Comparison of ENCODE assay signal across 15 cellular contexts in genomic region chr12:21499765-21500164, GRCh38. TPM values are rescaled to one million over a fixed set of nuclear protein-coding genes. Genes with fewer than 3 reads are reported as not detected.
A peak's percentile ranks its signal among the peaks of the same experiment; 100 is the strongest.
DNase-seq lines count a peak whose midpoint lies in the region; ATAC-seq and TF ChIP-seq lines count a peak whose summit lies in the region.
"Had no signal": no experiment of that assay in that cellular context is flagged by ENCODE, and none has a peak within 500 bp of the region (broad histone marks: within the 10 kb centered on the region; RNA-seq: fewer than 3 reads in every experiment).

No MANE protein-coding gene starts in this region.

- CTCF ChIA-PET in PC-9 (lab: Charles Lee), result interaction anchor here (0.6 kb wide), 1 partner anchor 1477 kb away, joined by 3 read pairs; no protein-coding TSS in a partner anchor

- no peak overlapping the region for H3K27ac Mint-ChIP-seq in natural killer cell
- no peak overlapping the region for H3K27ac Mint-ChIP-seq in natural killer cell treated with Interleukin-12 subunit alpha and Interleukin-12 subunit beta and Interleukin-15 and Interleukin-18, amount 100 ng/mL, for 72 hours

- H3K4me3 ChIP-seq in PC-9, result no peak overlapping the region; the same call in 1 of the 2 replicates
- H3K4me3 ChIP-seq in fibroblast of pulmonary artery (replicated peaks; ENCODE audit: low read depth, low read length), result peak overlapping the region; percentile 91

- no peaks in the 10 kb centered on the region for H3K9me2 ChIP-seq in PC-9 (ENCODE audit: insufficient read depth)

- no peaks in the 10 kb centered on the region; the same call in 1 of the 2 replicates for H4K20me1 ChIP-seq in PC-9 (ENCODE audit: insufficient read depth)

- H3K4me1 Mint-ChIP-seq in natural killer cell, result peaks cover 37 to 42% of the 10 kb centered on the region in 2 donors
- H3K4me1 Mint-ChIP-seq in natural killer cell treated with Interleukin-12 subunit alpha and Interleukin-12 subunit beta and Interleukin-15 and Interleukin-18, amount 100 ng/mL, for 72 hours (ENCODE audit: low read depth in 2 of 2), result peaks cover 25 to 28% of the 10 kb centered on the region in 2 donors

- no peak overlapping the region for H2AFZ ChIP-seq in PC-9

- H3K4me1 ChIP-seq in PC-9 (replicated peaks; ENCODE audit: insufficient read depth), result peaks cover 28% of the 10 kb centered on the region

- peak overlapping the region; percentile 28 for H3K4me3 Mint-ChIP-seq in natural killer cell
- H3K4me3 Mint-ChIP-seq in natural killer cell treated with Interleukin-12 subunit alpha and Interleukin-12 subunit beta and Interleukin-15 and Interleukin-18, amount 100 ng/mL, for 72 hours, result no peak overlapping the region

- no peak for ATAC-seq in natural killer cell
- no peak for ATAC-seq in natural killer cell treated with Interleukin-12 subunit alpha and Interleukin-12 subunit beta and Interleukin-15 and Interleukin-18, amount 100 ng/mL, for 72 hours
- no peak for ATAC-seq in HG03378 (IDR thresholded peaks at IDR 0.05; ENCODE audit: unreplicated experiment)

- no peaks in the 10 kb centered on the region for H3K36me3 ChIP-seq in PC-9 (ENCODE audit: low read depth)

- no peaks in the 10 kb centered on the region for H3K27me3 ChIP-seq in PC-9 (ENCODE audit: insufficient read depth, low read depth)

- H3K27me3 Mint-ChIP-seq in natural killer cell (ENCODE audit: low read depth in 2 of 2), result no peaks in the 10 kb centered on the region
- no peaks in the 10 kb centered on the region for H3K27me3 Mint-ChIP-seq in natural killer cell treated with Interleukin-12 subunit alpha and Interleukin-12 subunit beta and Interleukin-15 and Interleukin-18, amount 100 ng/mL, for 72 hours

- no peaks in the 10 kb centered on the region for H3K9me3 Mint-ChIP-seq in natural killer cell
- H3K9me3 Mint-ChIP-seq in natural killer cell treated with Interleukin-12 subunit alpha and Interleukin-12 subunit beta and Interleukin-15 and Interleukin-18, amount 100 ng/mL, for 72 hours, result no peaks in the 10 kb centered on the region

- TF ChIP-seq CTCF in natural killer cell (IDR thresholded peaks at IDR 0.05) (no peak), PC-9 (conservative IDR thresholded peaks at IDR 0.05) (no peak), fibroblast of pulmonary artery (IDR thresholded peaks at IDR 0.05; ENCODE audit: low read length, missing control alignments) (no peak)

- POLR2A ChIA-PET in PC-9 (lab: Charles Lee; ENCODE audit: unreplicated experiment), result no interaction called here

- peak overlapping the region; percentile 91; the same call in 1 of the 2 replicates for H3K4me2 ChIP-seq in PC-9

- DNase-seq in natural killer cell (no peak), PC-9 (no peak), fibroblast of pulmonary artery (ENCODE audit: low read depth) (no peak), NCI-H2029 (lab: John Stamatoyannopoulos, UW) (no peak), T-helper 9 cell (no peak), LoVo (ENCODE audit: low spot score) (no peak)
- no peak for DNase-seq in natural killer cell treated with Interleukin-12 subunit alpha and Interleukin-12 subunit beta and Interleukin-15 and Interleukin-18, amount 100 ng/mL, for 72 hours (ENCODE audit: low spot score)
- DNase-seq: activated CD4-positive, alpha-beta T cell treated with anti-CD3 and anti-CD28 coated beads for 1 hour; activated gamma-delta T cell; C1 segment of cervical spinal cord; GF-D8; NCI-H1436 treated with DMSO at 0.1 percent for 48 hours; stimulated activated CD4-positive, alpha-beta T cell treated with anti-CD3 and anti-CD28 coated beads, Interleukin-2, amount 100 ng/mL, for 48 hours; stimulated activated naive CD4-positive, alpha-beta T cell had no signal

- intact Hi-C loops in natural killer cell (cut with micrococcal nuclease), result loop anchor here (2.0 kb wide), 1 partner anchor 43 kb away; no protein-coding TSS in a partner anchor
- intact Hi-C loops in PC-9 (cut with micrococcal nuclease; ENCODE audit: unreplicated experiment), result loop anchor here (2.0 kb wide), 2 partner anchors 63 to 157 kb away; partner anchors contain the start of genes LDHB and PYROXD1

- no peaks in the 10 kb centered on the region for H3K36me3 Mint-ChIP-seq in natural killer cell
- H3K36me3 Mint-ChIP-seq in natural killer cell treated with Interleukin-12 subunit alpha and Interleukin-12 subunit beta and Interleukin-15 and Interleukin-18, amount 100 ng/mL, for 72 hours, result peaks cover 33% of the 10 kb centered on the region

- no peak overlapping the region for H3K27ac ChIP-seq in PC-9

- no TSS peak for BruUV-seq in PC-9 (replicated peaks; lab: Mats Ljungman, UMichigan)

- peaks cover 9% of the 10 kb centered on the region; the same call in 1 of the 2 replicates for H3F3A ChIP-seq in PC-9 (ENCODE audit: insufficient read depth, low read depth)

- peaks cover 45% of the 10 kb centered on the region for H3K79me2 ChIP-seq in PC-9 (ENCODE audit: low read depth)

- H3K9me3 ChIP-seq in PC-9 (ENCODE audit: insufficient read depth, low read depth), result no peaks in the 10 kb centered on the region

RNA-seq across cellular contexts. Expression of gene RECQL, which starts 1.7 kb away (rescaled TPM):
- total RNA-seq in natural killer cell (10 to 100 TPM; 39.4 to 46.8 (median 40.1) TPM), PC-9 (2021) (33.1 and 34.5 TPM in 2 replicates)
- total RNA-seq in natural killer cell treated with Interleukin-12 subunit alpha and Interleukin-12 subunit beta and Interleukin-15 and Interleukin-18, amount 100 ng/mL, for 72 hours, result 10 to 100 TPM; 67.3 to 83.3 TPM

RNA-seq across cellular contexts. Expression of gene GOLT1B, which starts 1.8 kb away (rescaled TPM):
- total RNA-seq in natural killer cell, result 10 to 100 TPM; 30.9 to 38.0 (median 33.1) TPM
- 10 to 100 TPM; 50.6 to 55.9 TPM for total RNA-seq in natural killer cell treated with Interleukin-12 subunit alpha and Interleukin-12 subunit beta and Interleukin-15 and Interleukin-18, amount 100 ng/mL, for 72 hours
- total RNA-seq in PC-9 (2021), result 38.0 and 39.0 TPM in 2 replicates

RNA-seq across cellular contexts. Expression of gene SPX, which starts 26.3 kb away (rescaled TPM):
- 1 to 10 TPM in 2 of 3 donors, not detected in 1; 1.2 to 1.4 TPM for total RNA-seq in natural killer cell
- total RNA-seq in natural killer cell treated with Interleukin-12 subunit alpha and Interleukin-12 subunit beta and Interleukin-15 and Interleukin-18, amount 100 ng/mL, for 72 hours, result under 1 TPM in 1 of 2 donors, not detected in 1; 0.61 TPM
- 0.39 TPM in 1 of 2 replicates, not detected in the other for total RNA-seq in PC-9 (2021)
